In the genomic region with DNA sequence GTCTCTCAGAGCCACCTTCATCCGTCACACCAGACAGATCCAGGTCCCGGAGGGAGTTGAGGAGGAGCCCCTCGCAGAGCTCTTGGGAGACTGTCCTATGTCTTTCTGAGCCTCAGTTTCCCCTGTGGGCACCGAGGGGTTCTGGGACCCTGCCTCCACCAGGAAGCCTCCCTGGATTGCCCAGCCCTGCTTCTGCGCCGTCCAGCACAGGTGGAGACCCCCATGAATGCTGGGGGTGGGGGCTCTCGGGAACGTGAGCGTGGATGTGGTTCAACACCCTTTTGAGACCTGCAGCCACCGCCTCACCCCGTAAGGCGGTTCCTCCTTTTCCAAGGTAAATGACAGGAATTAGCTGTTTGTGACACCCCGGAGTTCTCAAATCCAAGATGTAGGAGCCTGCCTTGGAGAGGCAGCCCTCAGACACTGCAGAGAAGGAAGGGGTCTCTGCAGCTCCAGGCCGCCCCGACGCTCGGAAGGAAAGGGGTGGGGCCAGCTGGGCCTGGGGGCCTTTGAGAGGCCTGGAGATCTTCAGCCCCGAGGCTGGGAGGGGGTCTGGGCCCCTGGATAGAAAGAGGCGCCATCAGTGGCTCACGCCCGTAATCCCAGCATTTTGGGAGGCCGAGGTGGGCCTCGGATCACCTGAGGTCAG, we compare ENCODE assay signal across 9 cellular contexts. TPM values are rescaled to one million over a fixed set of nuclear protein-coding genes. Genes with fewer than 3 reads are reported as not detected.
DNase-seq lines count a peak whose midpoint lies in the region; ATAC-seq and TF ChIP-seq lines count a peak whose summit lies in the region.
"Had no signal": no experiment of that assay in that cellular context is flagged by ENCODE, and none has a peak within 500 bp of the region (broad histone marks: within the 10 kb centered on the region; RNA-seq: fewer than 3 reads in every experiment).

No MANE protein-coding gene starts in this region.

- CTCF ChIA-PET in CD4-positive, alpha-beta T cell (lab: Charles Lee) = interaction anchor here (1.0 kb wide), 1 partner anchor 205 kb away, joined by 3 read pairs; no protein-coding TSS in a partner anchor

- H3K36me3 Mint-ChIP-seq in CD4-positive, alpha-beta T cell (ENCODE audit: low read depth) = no peaks in the 10 kb centered on the region

- H3K9me3 Mint-ChIP-seq in CD4-positive, alpha-beta T cell = no peaks in the 10 kb centered on the region
- H3K9me3 Mint-ChIP-seq: stimulated activated naive CD8-positive, alpha-beta T cell treated with anti-CD3 and anti-CD28 coated beads, Interleukin-15, Interleukin-2, amounts not matched to agents 100 ng/mL and 50 ng/mL, for 24 hours had no signal

- intact Hi-C loops in CD4-positive, alpha-beta T cell (cut with DNase I, micrococcal nuclease) = loop anchor here in 1 of 2 experiments (5.0 kb wide), 1 partner anchor 50 kb away; no protein-coding TSS in a partner anchor
- intact Hi-C loops in left ventricle myocardium inferior (cut with micrococcal nuclease) = no loop called here

- H3K9ac ChIP-seq in Karpas-422 (ENCODE audit: low read length) = no peak overlapping the region

- no peaks in the 10 kb centered on the region for H3K79me2 ChIP-seq in Karpas-422 (ENCODE audit: low read length)

- H3K4me1 ChIP-seq in Karpas-422 (ENCODE audit: low read length) (peaks cover 29% of the 10 kb centered on the region), left ventricle myocardium inferior (peaks cover 34% of the 10 kb centered on the region)

- H3K27ac ChIP-seq in CD4-positive, alpha-beta T cell (ENCODE audit: low read depth, low read length) = no peak overlapping the region
- H3K27ac ChIP-seq in Karpas-422 (ENCODE audit: low read length) (no peak overlapping the region), left ventricle myocardium inferior (replicated peaks) (no peak overlapping the region)
- H3K27ac ChIP-seq: body of pancreas had no signal

- H3K4me2 ChIP-seq in Karpas-422 (ENCODE audit: low read depth, low read length, poor library complexity, severe bottlenecking) = peak overlapping the region; percentile 70

- peaks cover 18% of the 10 kb centered on the region; the same call in 1 of the 2 replicates for H4K20me1 ChIP-seq in Karpas-422 (ENCODE audit: insufficient read depth, low read depth, low read length)

- no peak overlapping the region for H2AFZ ChIP-seq in Karpas-422 (ENCODE audit: low read length)

- H3K36me3 ChIP-seq in Karpas-422 (ENCODE audit: insufficient read depth, low read length) (no peaks in the 10 kb centered on the region), left ventricle myocardium inferior (no peaks in the 10 kb centered on the region)

- POLR2A ChIA-PET in CD4-positive, alpha-beta T cell (lab: Charles Lee) = interaction anchor here (0.8 to 1.8 kb wide), 5 partner anchors 9 to 66 kb away, joined by 3 to 9 read pairs (median 4); a partner anchor contains a TSS

- no peaks in the 10 kb centered on the region for H3K27me3 ChIP-seq in CD4-positive, alpha-beta T cell (ENCODE audit: control insufficient read depth, insufficient read depth, low read length)
- H3K27me3 ChIP-seq in Karpas-422 (ENCODE audit: low read length) (no peaks in the 10 kb centered on the region), left ventricle myocardium inferior (ENCODE audit: low read depth) (peaks cover 55% of the 10 kb centered on the region)

- H3K9me3 ChIP-seq in CD4-positive, alpha-beta T cell (ENCODE audit: control insufficient read depth, low read length) = no peaks in the 10 kb centered on the region
- H3K9me3 ChIP-seq in Karpas-422 (ENCODE audit: low read length) = no peaks in the 10 kb centered on the region
- H3K9me3 ChIP-seq in left ventricle myocardium inferior (replicated peaks) = no peaks in the 10 kb centered on the region
- H3K9me3 ChIP-seq: body of pancreas had no signal

- H3K4me1 Mint-ChIP-seq in CD4-positive, alpha-beta T cell (ENCODE audit: low read depth) = peaks cover 19% of the 10 kb centered on the region

- no peaks in the 10 kb centered on the region for H3K9me2 ChIP-seq in Karpas-422 (replicated peaks; ENCODE audit: insufficient read depth, low read length)

- ATAC-seq in CD4-positive, alpha-beta T cell (ENCODE audit: poor library complexity) = no peak
- no peak for ATAC-seq in HG03432 (IDR thresholded peaks at IDR 0.05; ENCODE audit: unreplicated experiment)

- H3K4me3 ChIP-seq in Karpas-422 (ENCODE audit: low read length) (no peak overlapping the region), left ventricle myocardium inferior (no peak overlapping the region)
- H3K4me3 ChIP-seq: body of pancreas had no signal

- TF ChIP-seq CTCF in CD4-positive, alpha-beta T cell (IDR thresholded peaks at IDR 0.05) = no peak
- TF ChIP-seq CTCF in left ventricle myocardium inferior (IDR thresholded peaks at IDR 0.05; ENCODE audit: borderline replicate concordance) = no peak

- H3K27ac Mint-ChIP-seq in CD4-positive, alpha-beta T cell = peak overlapping the region; percentile 88

- H3K27me3 Mint-ChIP-seq in CD4-positive, alpha-beta T cell = no peaks in the 10 kb centered on the region
- H3K27me3 Mint-ChIP-seq: stimulated activated naive CD8-positive, alpha-beta T cell treated with anti-CD3 and anti-CD28 coated beads, Interleukin-15, Interleukin-2, amounts not matched to agents 100 ng/mL and 50 ng/mL, for 24 hours had no signal

- DNase-seq in CD4-positive, alpha-beta T cell = peak in 2 of 10 experiments; percentile 0 to 3
- DNase-seq in Karpas-422 (no peak), left ventricle myocardium inferior (peak; percentile 10), NCI-H128 (lab: John Stamatoyannopoulos, UW; ENCODE audit: unreplicated experiment) (no peak), NAMALWA (ENCODE audit: low spot score) (no peak)

- peak overlapping the region; percentile 79 for H3K4me3 Mint-ChIP-seq in CD4-positive, alpha-beta T cell

RNA-seq across cellular contexts. Expression of a gene that starts 1.0 kb away (rescaled TPM):
- total RNA-seq in CD4-positive, alpha-beta T cell = 10 to 100 TPM; 14.8 to 17.8 TPM
- 0.30 and 0.90 TPM in 2 replicates for total RNA-seq in Karpas-422 (2014; rRNA removed; shearing (Covaris generic); ENCODE audit: low replicate concordance)
- not detected for total RNA-seq in left ventricle myocardium inferior
- total RNA-seq: body of pancreas, SK-MEL-5 had no signal

RNA-seq across cellular contexts. Expression of a gene that starts 6.6 kb away (rescaled TPM):
- total RNA-seq in CD4-positive, alpha-beta T cell = 10 to 100 TPM; 27.6 to 28.6 TPM
- total RNA-seq in Karpas-422 (2014; rRNA removed; shearing (Covaris generic); ENCODE audit: low replicate concordance) = not detected in 2 replicates
- total RNA-seq in left ventricle myocardium inferior = 2.2 TPM
- total RNA-seq: SK-MEL-5 had no signal

RNA-seq across cellular contexts. Expression of a gene that starts 24.4 kb away (rescaled TPM):
- 10 to 100 TPM; 66.3 to 71.0 TPM for total RNA-seq in CD4-positive, alpha-beta T cell
- total RNA-seq in Karpas-422 (2014; rRNA removed; shearing (Covaris generic); ENCODE audit: low replicate concordance) = 25.6 and 42.0 TPM in 2 replicates
- 114 TPM for total RNA-seq in left ventricle myocardium inferior

RNA-seq across cellular contexts. Expression of a gene that starts 24.7 kb away (rescaled TPM):
- total RNA-seq in CD4-positive, alpha-beta T cell = 1 to 10 TPM; 4.9 to 5.1 TPM
- 8.6 and 17.7 TPM in 2 replicates for total RNA-seq in Karpas-422 (2014; rRNA removed; shearing (Covaris generic); ENCODE audit: low replicate concordance)
- total RNA-seq in left ventricle myocardium inferior = 7.9 TPM

RNA-seq across cellular contexts. Expression of a gene that starts 33.7 kb away (rescaled TPM):
- under 1 TPM; 0.11 to 0.59 TPM for total RNA-seq in CD4-positive, alpha-beta T cell
- total RNA-seq in Karpas-422 (2014; rRNA removed; shearing (Covaris generic); ENCODE audit: low replicate concordance) = 0.18 TPM in 1 of 2 replicates, not detected in the other
- not detected for total RNA-seq in left ventricle myocardium inferior
- total RNA-seq: SK-MEL-5 had no signal
